ENCODE assay signal across 15 cellular contexts in genomic region chr10:49053998-49054692, GRCh38.
DNase-seq lines count a peak whose midpoint lies in the region; ATAC-seq, FAIRE-seq and TF ChIP-seq lines count a peak whose summit lies in the region.
"Had no signal": no experiment of that assay in that cellular context is flagged by ENCODE, and none has a peak within 500 bp of the region (broad histone marks: within the 10 kb centered on the region; RNA-seq: fewer than 3 reads in every experiment).

No MANE protein-coding gene starts in this region.

- DNase-seq in Right ventricle myocardium inferior (ENCODE audit: missing footprints) (no peak), cardiac septum (ENCODE audit: low spot score) (no peak), esophagus muscularis mucosa (ENCODE audit: extremely low spot score) (peak; percentile 72), left ventricle myocardium superior (no peak), endothelial cell (ENCODE audit: low spot score) (no peak), NCI-H526 (lab: John Stamatoyannopoulos, UW) (no peak), frontal cortex (ENCODE audit: low spot score in 2 of 2) (no peak)
- DNase-seq: Caco-2, GM23248 had no signal

- TF ChIP-seq CTCF in esophagus muscularis mucosa (IDR thresholded peaks at IDR 0.05), result no peak
- no peak for TF ChIP-seq CTCF in endothelial cell (IDR thresholded peaks at IDR 0.05; ENCODE audit: unreplicated experiment)

- H3K27ac Mint-ChIP-seq in endothelial cell (ENCODE audit: unreplicated experiment), result no peak overlapping the region
- H3K27ac Mint-ChIP-seq: CD14-positive monocyte; CD8-positive, alpha-beta T cell had no signal

- H3K27ac ChIP-seq in esophagus muscularis mucosa (replicated peaks in 1 of 4), result no peak overlapping the region
- H3K27ac ChIP-seq: 22Rv1, GM23248, HL-60 had no signal

- H3K9me3 Mint-ChIP-seq in endothelial cell (ENCODE audit: unreplicated experiment), result no peaks in the 10 kb centered on the region
- H3K9me3 Mint-ChIP-seq: CD8-positive, alpha-beta T cell had no signal

- peaks cover 0 to 5% (median 2%) of the 10 kb centered on the region in 4 donors for H3K4me1 ChIP-seq in esophagus muscularis mucosa
- H3K4me1 ChIP-seq: Caco-2, HAP-1 had no signal

- no peaks in the 10 kb centered on the region for H3K27me3 ChIP-seq in esophagus muscularis mucosa

- no peak for TF ChIP-seq EP300 in esophagus muscularis mucosa (IDR thresholded peaks at IDR 0.05)

- no peak for FAIRE-seq in frontal cortex (lab: Jason Lieb, UNC)

- H3K9me3 ChIP-seq in esophagus muscularis mucosa, result no peaks in the 10 kb centered on the region
- H3K9me3 ChIP-seq: Caco-2, HAP-1 had no signal

- H3K36me3 Mint-ChIP-seq in endothelial cell (ENCODE audit: low read depth, unreplicated experiment), result no peaks in the 10 kb centered on the region
- H3K36me3 Mint-ChIP-seq: CD14-positive monocyte; CD8-positive, alpha-beta T cell had no signal

- H3K4me3 Mint-ChIP-seq in endothelial cell (ENCODE audit: unreplicated experiment), result no peak overlapping the region
- H3K4me3 Mint-ChIP-seq: CD14-positive monocyte; CD8-positive, alpha-beta T cell had no signal

- 83% methylated on average over 5 of the region's 5 CpGs for WGBS in esophagus muscularis mucosa

- no peaks in the 10 kb centered on the region for H3K4me1 Mint-ChIP-seq in endothelial cell (ENCODE audit: unreplicated experiment)
- H3K4me1 Mint-ChIP-seq: CD14-positive monocyte had no signal

- peaks cover 6% of the 10 kb centered on the region for H3K27me3 Mint-ChIP-seq in endothelial cell (ENCODE audit: unreplicated experiment)

- intact Hi-C loops in Right ventricle myocardium inferior (cut with DNase I), result loop anchor here (2.0 to 5.0 kb wide), 2 partner anchors 47 to 57 kb away; no protein-coding TSS in a partner anchor
- intact Hi-C loops in cardiac septum (cut with DNase I), result loop anchor here (2.0 to 5.0 kb wide), 2 partner anchors 42 to 61 kb away; partner anchors contain the start of gene VSTM4
- intact Hi-C loops in esophagus muscularis mucosa (cut with DNase I), result no loop called here
- intact Hi-C loops in left ventricle myocardium superior (cut with micrococcal nuclease), result no loop called here

- H3K4me3 ChIP-seq in esophagus muscularis mucosa, result no peak overlapping the region
- H3K4me3 ChIP-seq: GM23248, HAP-1 had no signal

- no peak for TF ChIP-seq POLR2A in esophagus muscularis mucosa (IDR thresholded peaks at IDR 0.05; ENCODE audit: low read depth)

- peak; percentile 47 for ATAC-seq in Right ventricle myocardium inferior
- peak; percentile 53 for ATAC-seq in left ventricle myocardium superior
- no peak for ATAC-seq in HG02973 (IDR thresholded peaks at IDR 0.05; ENCODE audit: unreplicated experiment)
- ATAC-seq: CD8-positive, alpha-beta T cell had no signal

- peaks cover 0 to 4% (median 0%) of the 10 kb centered on the region in 4 donors for H3K36me3 ChIP-seq in esophagus muscularis mucosa
- H3K36me3 ChIP-seq: HAP-1 had no signal

Comparison
In these comparisons a context has a peak if more than half of its experiments do, and no peak if none do; other contexts are left out.
1. intact Hi-C loops: an anchor here in Right ventricle myocardium inferior (2.0 to 5.0 kb wide) and cardiac septum (2.0 to 5.0 kb wide); none called in esophagus muscularis mucosa and left ventricle myocardium superior.